ENCODE assay signal across 8 cellular contexts in the genomic region with DNA sequence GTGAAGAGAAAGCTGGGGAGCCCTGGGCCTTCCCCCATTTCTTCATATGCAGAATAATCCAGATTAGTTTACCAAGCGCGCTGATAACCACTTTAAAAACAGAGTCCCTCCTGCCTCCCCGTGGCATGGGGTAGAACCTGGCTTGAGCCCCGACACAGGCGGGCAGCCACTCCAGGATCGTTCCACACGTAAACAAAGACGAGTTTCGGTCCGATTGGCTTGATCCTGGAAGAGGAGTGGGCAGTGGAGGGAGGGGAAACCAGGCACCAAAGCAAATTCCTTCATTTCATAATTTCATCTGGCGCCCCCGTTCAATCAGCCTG. TPM values are rescaled to one million over a fixed set of nuclear protein-coding genes. Genes with fewer than 3 reads are reported as not detected.
DNase-seq lines count a peak whose midpoint lies in the region; ATAC-seq and TF ChIP-seq lines count a peak whose summit lies in the region.

No MANE protein-coding gene starts in this region.

- peak overlapping the region; percentile 78 for H3K4me3 Mint-ChIP-seq in stimulated activated naive CD8-positive, alpha-beta T cell treated with anti-CD3 and anti-CD28 coated beads, Interleukin-15, Interleukin-2, amounts not matched to agents 100 ng/mL and 50 ng/mL, for 24 hours

- H3K27me3 ChIP-seq in aorta (ENCODE audit: control insufficient read depth in 1 of 2, insufficient read depth in 2 of 2, low read length in 1 of 2) = no peaks in the 10 kb centered on the region

- TF ChIP-seq CTCF in cardiac fibroblast (IDR thresholded peaks at IDR 0.05; ENCODE audit: low read depth, low read length) = no peak

- H3K36me3 Mint-ChIP-seq in stimulated activated naive CD8-positive, alpha-beta T cell treated with anti-CD3 and anti-CD28 coated beads, Interleukin-15, Interleukin-2, amounts not matched to agents 100 ng/mL and 50 ng/mL, for 24 hours (ENCODE audit: low read depth) = no peaks in the 10 kb centered on the region

- H3K27me3 Mint-ChIP-seq in stimulated activated naive CD8-positive, alpha-beta T cell treated with anti-CD3 and anti-CD28 coated beads, Interleukin-15, Interleukin-2, amounts not matched to agents 100 ng/mL and 50 ng/mL, for 24 hours = peaks cover 60% of the 10 kb centered on the region

- peak overlapping the region; percentile 63 to 97 for H3K27ac ChIP-seq in aorta (ENCODE audit: low read depth in 1 of 2, low read length in 2 of 2)

- H3K9me3 ChIP-seq in aorta (ENCODE audit: control insufficient read depth, low read length) = no peaks in the 10 kb centered on the region

- no peak for DNase-seq in stimulated activated naive CD8-positive, alpha-beta T cell treated with anti-CD3 and anti-CD28 coated beads, Interleukin-15, Interleukin-2, amounts not matched to agents 100 U/mL and 50 U/mL, for 24 hours
- DNase-seq in cardiac fibroblast (ENCODE audit: low read depth in 2 of 2) (peak in 1 of 2 donors; percentile 56), lung microvascular endothelial cell (ENCODE audit: low read depth in 2 of 2) (peak; percentile 50 to 70), aorta (peak in 1 of 2 donors; percentile 76), globus pallidus (ENCODE audit: low spot score) (no peak)

- no peaks in the 10 kb centered on the region for H3K36me3 ChIP-seq in aorta (ENCODE audit: control insufficient read depth in 1 of 2, insufficient read depth in 2 of 2, low read length in 1 of 2)

- no peak for ATAC-seq in stimulated activated naive CD8-positive, alpha-beta T cell treated with anti-CD3 and anti-CD28 coated beads, Interleukin-15, Interleukin-2, amounts not matched to agents 100 U/mL and 50 U/mL, for 24 hours
- ATAC-seq in aorta (ENCODE audit: low FRiP score) = peak; percentile 45
- no peak for ATAC-seq in GM19023 (IDR thresholded peaks at IDR 0.05; ENCODE audit: unreplicated experiment)
- no peak for ATAC-seq in HG03457 (IDR thresholded peaks at IDR 0.05; ENCODE audit: unreplicated experiment)

- H3K4me1 Mint-ChIP-seq in stimulated activated naive CD8-positive, alpha-beta T cell treated with anti-CD3 and anti-CD28 coated beads, Interleukin-15, Interleukin-2, amounts not matched to agents 100 ng/mL and 50 ng/mL, for 24 hours (ENCODE audit: low read depth) = peaks cover 13% of the 10 kb centered on the region

- 2 to 3% methylated on average over 12 of the region's 12 CpGs for WGBS in aorta, 2 donors

- no peaks in the 10 kb centered on the region for H3K9me3 Mint-ChIP-seq in stimulated activated naive CD8-positive, alpha-beta T cell treated with anti-CD3 and anti-CD28 coated beads, Interleukin-15, Interleukin-2, amounts not matched to agents 100 ng/mL and 50 ng/mL, for 24 hours

- intact Hi-C loops in aorta (cut with DNase I) = loop anchor here (2.0 to 10.0 kb wide), 2 partner anchors 52 to 1884 kb away; a partner anchor contains a TSS

- no peaks in the 10 kb centered on the region for H3K4me1 ChIP-seq in aorta (ENCODE audit: control insufficient read depth in 1 of 2, insufficient read depth in 2 of 2, low read length in 2 of 2)

- H3K27ac Mint-ChIP-seq in stimulated activated naive CD8-positive, alpha-beta T cell treated with anti-CD3 and anti-CD28 coated beads, Interleukin-15, Interleukin-2, amounts not matched to agents 100 ng/mL and 50 ng/mL, for 24 hours = no peak overlapping the region

- H3K4me3 ChIP-seq in cardiac fibroblast (replicated peaks in 1 of 2; ENCODE audit: low read depth in 2 of 2, low read length in 2 of 2) = peak overlapping the region; percentile 47 to 56
- peak overlapping the region; percentile 42 to 50 for H3K4me3 ChIP-seq in aorta (ENCODE audit: low read length in 2 of 2)

RNA-seq across cellular contexts. Expression of a gene that starts 0.9 kb away (rescaled TPM):
- 0.99 and 2.2 TPM in 2 replicates for total RNA-seq in lung microvascular endothelial cell
- 10 to 100 TPM; 36.6 to 86.0 TPM for total RNA-seq in aorta
- polyA plus RNA-seq in aorta = 1 to 10 TPM; 4.6 to 8.4 TPM

Comparison
In these comparisons a context has a peak if more than half of its experiments do, and no peak if none do; other contexts are left out.
1. DNase-seq: peak in lung microvascular endothelial cell (2 of 2); none in stimulated activated naive CD8-positive, alpha-beta T cell treated with anti-CD3 and anti-CD28 coated beads, Interleukin-15, Interleukin-2, amounts not matched to agents 100 U/mL and 50 U/mL, for 24 hours (single experiment) and globus pallidus (single experiment).
2. RNA of a gene that starts 0.9 kb away (total RNA-seq): 36.6 to 86.0 TPM in aorta; 0.99 to 2.2 TPM in lung microvascular endothelial cell; every median in the first group is over 10 times any median in the second.